In the genomic region with DNA sequence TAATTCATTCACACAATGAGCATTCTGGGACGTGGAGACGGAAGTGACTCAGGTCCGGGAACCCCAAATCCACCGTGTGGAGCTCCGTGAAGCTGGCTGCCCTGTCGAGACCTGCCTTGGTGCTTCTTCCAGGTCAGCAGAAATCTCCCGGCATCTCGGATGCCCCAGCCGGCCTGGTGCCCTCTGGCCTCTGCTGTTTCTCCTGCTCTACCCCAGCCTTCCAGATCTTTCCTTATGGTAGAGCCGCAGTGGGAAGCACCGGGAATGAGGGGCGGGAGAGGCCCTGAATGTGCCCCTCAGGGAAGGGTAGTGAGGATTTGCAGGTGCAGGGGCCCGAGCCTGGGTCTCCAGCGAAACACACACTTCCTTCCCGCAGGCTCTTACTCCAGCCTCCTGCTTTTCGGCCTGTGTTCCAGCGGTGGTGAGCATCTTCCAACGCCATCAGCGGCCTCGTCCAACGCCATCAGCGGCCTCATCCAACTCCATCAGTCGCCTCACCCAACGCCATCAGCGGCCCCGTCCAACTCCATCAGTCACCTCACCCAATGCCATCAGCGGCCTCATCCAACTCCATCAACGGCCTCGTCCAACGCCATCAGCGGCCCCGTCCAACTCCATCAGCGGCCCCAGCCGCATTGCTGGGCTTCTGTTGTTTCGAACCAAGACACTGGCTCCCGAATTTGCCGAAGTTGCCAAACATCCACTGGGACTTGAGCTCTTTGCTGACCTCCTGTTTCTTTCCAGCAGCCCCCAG, we compare ENCODE assay signal across 1 cellular context.
A peak's percentile ranks its signal among the peaks of the same experiment; 100 is the strongest.
TF ChIP-seq lines count a peak whose summit lies in the region.

No MANE protein-coding gene starts in this region.

TF ChIP-seq in K562, 482 proteins besides CTCF, POLR2A, EP300 and RAD21:
- TF ChIP-seq, protein P1, sequence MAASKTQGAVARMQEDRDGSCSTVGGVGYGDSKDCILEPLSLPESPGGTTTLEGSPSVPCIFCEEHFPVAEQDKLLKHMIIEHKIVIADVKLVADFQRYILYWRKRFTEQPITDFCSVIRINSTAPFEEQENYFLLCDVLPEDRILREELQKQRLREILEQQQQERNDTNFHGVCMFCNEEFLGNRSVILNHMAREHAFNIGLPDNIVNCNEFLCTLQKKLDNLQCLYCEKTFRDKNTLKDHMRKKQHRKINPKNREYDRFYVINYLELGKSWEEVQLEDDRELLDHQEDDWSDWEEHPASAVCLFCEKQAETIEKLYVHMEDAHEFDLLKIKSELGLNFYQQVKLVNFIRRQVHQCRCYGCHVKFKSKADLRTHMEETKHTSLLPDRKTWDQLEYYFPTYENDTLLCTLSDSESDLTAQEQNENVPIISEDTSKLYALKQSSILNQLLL (CRISPR knock-in tag; IDR thresholded peaks at IDR 0.05; ENCODE audit: borderline replicate concordance) = no peak
- TF ChIP-seq, protein P2, sequence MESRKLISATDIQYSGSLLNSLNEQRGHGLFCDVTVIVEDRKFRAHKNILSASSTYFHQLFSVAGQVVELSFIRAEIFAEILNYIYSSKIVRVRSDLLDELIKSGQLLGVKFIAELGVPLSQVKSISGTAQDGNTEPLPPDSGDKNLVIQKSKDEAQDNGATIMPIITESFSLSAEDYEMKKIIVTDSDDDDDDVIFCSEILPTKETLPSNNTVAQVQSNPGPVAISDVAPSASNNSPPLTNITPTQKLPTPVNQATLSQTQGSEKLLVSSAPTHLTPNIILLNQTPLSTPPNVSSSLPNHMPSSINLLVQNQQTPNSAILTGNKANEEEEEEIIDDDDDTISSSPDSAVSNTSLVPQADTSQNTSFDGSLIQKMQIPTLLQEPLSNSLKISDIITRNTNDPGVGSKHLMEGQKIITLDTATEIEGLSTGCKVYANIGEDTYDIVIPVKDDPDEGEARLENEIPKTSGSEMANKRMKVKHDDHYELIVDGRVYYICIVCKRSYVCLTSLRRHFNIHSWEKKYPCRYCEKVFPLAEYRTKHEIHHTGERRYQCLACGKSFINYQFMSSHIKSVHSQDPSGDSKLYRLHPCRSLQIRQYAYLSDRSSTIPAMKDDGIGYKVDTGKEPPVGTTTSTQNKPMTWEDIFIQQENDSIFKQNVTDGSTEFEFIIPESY (CRISPR knock-in tag; IDR thresholded peaks at IDR 0.05) = peak; percentile 42; the same call in 1 of the 2 replicates
- TF ChIP-seq POLR2G (IDR thresholded peaks at IDR 0.05; ENCODE audit: low read depth, low read length) (peak; percentile 51; the same call in 1 of the 2 replicates), MBD2 (IDR thresholded peaks at IDR 0.05; ENCODE audit: borderline replicate concordance, low read depth) (no peak), ZNF263 (CRISPR knock-in tag; IDR thresholded peaks at IDR 0.05; ENCODE audit: borderline replicate concordance) (no peak), DPF2 (IDR thresholded peaks at IDR 0.05) (no peak), ZNF778 (CRISPR knock-in tag; IDR thresholded peaks at IDR 0.05) (no peak), PTBP1 (IDR thresholded peaks at IDR 0.05; ENCODE audit: low read depth, low read length) (no peak)
- TF ChIP-seq, protein P3, sequence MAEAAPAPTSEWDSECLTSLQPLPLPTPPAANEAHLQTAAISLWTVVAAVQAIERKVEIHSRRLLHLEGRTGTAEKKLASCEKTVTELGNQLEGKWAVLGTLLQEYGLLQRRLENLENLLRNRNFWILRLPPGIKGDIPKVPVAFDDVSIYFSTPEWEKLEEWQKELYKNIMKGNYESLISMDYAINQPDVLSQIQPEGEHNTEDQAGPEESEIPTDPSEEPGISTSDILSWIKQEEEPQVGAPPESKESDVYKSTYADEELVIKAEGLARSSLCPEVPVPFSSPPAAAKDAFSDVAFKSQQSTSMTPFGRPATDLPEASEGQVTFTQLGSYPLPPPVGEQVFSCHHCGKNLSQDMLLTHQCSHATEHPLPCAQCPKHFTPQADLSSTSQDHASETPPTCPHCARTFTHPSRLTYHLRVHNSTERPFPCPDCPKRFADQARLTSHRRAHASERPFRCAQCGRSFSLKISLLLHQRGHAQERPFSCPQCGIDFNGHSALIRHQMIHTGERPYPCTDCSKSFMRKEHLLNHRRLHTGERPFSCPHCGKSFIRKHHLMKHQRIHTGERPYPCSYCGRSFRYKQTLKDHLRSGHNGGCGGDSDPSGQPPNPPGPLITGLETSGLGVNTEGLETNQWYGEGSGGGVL (CRISPR knock-in tag; IDR thresholded peaks at IDR 0.05) = no peak
- TF ChIP-seq, protein P4, sequence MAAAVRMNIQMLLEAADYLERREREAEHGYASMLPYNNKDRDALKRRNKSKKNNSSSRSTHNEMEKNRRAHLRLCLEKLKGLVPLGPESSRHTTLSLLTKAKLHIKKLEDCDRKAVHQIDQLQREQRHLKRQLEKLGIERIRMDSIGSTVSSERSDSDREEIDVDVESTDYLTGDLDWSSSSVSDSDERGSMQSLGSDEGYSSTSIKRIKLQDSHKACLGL (CRISPR knock-in tag; IDR thresholded peaks at IDR 0.05; ENCODE audit: borderline replicate concordance, poor library complexity, severe bottlenecking) = no peak
- TF ChIP-seq, protein P5, sequence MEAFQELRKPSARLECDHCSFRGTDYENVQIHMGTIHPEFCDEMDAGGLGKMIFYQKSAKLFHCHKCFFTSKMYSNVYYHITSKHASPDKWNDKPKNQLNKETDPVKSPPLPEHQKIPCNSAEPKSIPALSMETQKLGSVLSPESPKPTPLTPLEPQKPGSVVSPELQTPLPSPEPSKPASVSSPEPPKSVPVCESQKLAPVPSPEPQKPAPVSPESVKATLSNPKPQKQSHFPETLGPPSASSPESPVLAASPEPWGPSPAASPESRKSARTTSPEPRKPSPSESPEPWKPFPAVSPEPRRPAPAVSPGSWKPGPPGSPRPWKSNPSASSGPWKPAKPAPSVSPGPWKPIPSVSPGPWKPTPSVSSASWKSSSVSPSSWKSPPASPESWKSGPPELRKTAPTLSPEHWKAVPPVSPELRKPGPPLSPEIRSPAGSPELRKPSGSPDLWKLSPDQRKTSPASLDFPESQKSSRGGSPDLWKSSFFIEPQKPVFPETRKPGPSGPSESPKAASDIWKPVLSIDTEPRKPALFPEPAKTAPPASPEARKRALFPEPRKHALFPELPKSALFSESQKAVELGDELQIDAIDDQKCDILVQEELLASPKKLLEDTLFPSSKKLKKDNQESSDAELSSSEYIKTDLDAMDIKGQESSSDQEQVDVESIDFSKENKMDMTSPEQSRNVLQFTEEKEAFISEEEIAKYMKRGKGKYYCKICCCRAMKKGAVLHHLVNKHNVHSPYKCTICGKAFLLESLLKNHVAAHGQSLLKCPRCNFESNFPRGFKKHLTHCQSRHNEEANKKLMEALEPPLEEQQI (IDR thresholded peaks at IDR 0.05) = no peak
